17 cellular contexts compared by ENCODE assay signal in genomic region chr1:219991511-219991810, GRCh38.
"Had no signal": no experiment of that assay in that cellular context is flagged by ENCODE, and none has a peak within 500 bp of the region (broad histone marks: within the 10 kb centered on the region; RNA-seq: fewer than 3 reads in every experiment).

No MANE protein-coding gene starts in this region.

- H3K4me3 ChIP-seq: dorsolateral prefrontal cortex, gastroesophageal sphincter, heart right ventricle, smooth muscle cell, suprapubic skin, upper lobe of left lung had no signal

- H3K9me3 ChIP-seq: gastroesophageal sphincter, heart right ventricle, suprapubic skin, upper lobe of left lung had no signal

- H3K27me3 ChIP-seq: dorsolateral prefrontal cortex, gastroesophageal sphincter, heart right ventricle, suprapubic skin, upper lobe of left lung had no signal

- H3K4me1 Mint-ChIP-seq: activated naive CD4-positive, alpha-beta T cell treated with anti-CD3 and anti-CD28 coated beads, Interleukin-2, amount 10 ng/mL, durations not matched to agents 7 days and 5 days had no signal

- H3K9me3 Mint-ChIP-seq: activated naive CD4-positive, alpha-beta T cell treated with anti-CD3 and anti-CD28 coated beads, Interleukin-2, amount 10 ng/mL, durations not matched to agents 7 days and 5 days; activated T-helper 17 cell treated with anti-CD3 and anti-CD28 coated beads, Interleukin-2, amount 50 U/mL, for 72 hours; natural killer cell treated with Interleukin-12 subunit alpha and Interleukin-12 subunit beta and Interleukin-15 and Interleukin-18, amount 100 ng/mL, for 72 hours; stimulated activated naive CD8-positive, alpha-beta T cell treated with anti-CD3 and anti-CD28 coated beads, Interleukin-15, Interleukin-2, amounts not matched to agents 100 ng/mL and 50 ng/mL, for 24 hours; T-helper 2 cell treated with Interferon-gamma antibody and Interleukin-4, amounts not matched to agents 5 μg/mL and 100 μg/mL, for 36 hours had no signal

- H3K27me3 Mint-ChIP-seq: activated naive CD4-positive, alpha-beta T cell treated with anti-CD3 and anti-CD28 coated beads, Interleukin-2, amount 10 ng/mL, durations not matched to agents 7 days and 5 days; activated T-helper 17 cell treated with anti-CD3 and anti-CD28 coated beads, Interleukin-2, amount 50 U/mL, for 72 hours; natural killer cell treated with Interleukin-12 subunit alpha and Interleukin-12 subunit beta and Interleukin-15 and Interleukin-18, amount 100 ng/mL, for 72 hours; stimulated activated naive CD8-positive, alpha-beta T cell treated with anti-CD3 and anti-CD28 coated beads, Interleukin-15, Interleukin-2, amounts not matched to agents 100 ng/mL and 50 ng/mL, for 24 hours had no signal

- H3K4me1 ChIP-seq: gastroesophageal sphincter, suprapubic skin, upper lobe of left lung had no signal

- DNase-seq: activated CD4-positive, CD25-positive, alpha-beta regulatory T cell treated with anti-CD3 and anti-CD28 coated beads, Interleukin-2, amount 50 U/mL, for 72 hours; activated naive CD4-positive, alpha-beta T cell treated with anti-CD3 and anti-CD28 coated beads, Interleukin-2, amount 10 ng/mL, durations not matched to agents 7 days and 5 days; activated T-cell treated with anti-CD3 and anti-CD28 coated beads for 4 hours; dorsolateral prefrontal cortex; heart right ventricle; islet precursor cell; occipital lobe; stimulated activated CD4-positive, alpha-beta T cell treated with anti-CD3 and anti-CD28 coated beads, Interleukin-4, amount 100 ng/mL, for 4 hours; stimulated activated CD8-positive, alpha-beta memory T cell treated with anti-CD3 and anti-CD28 coated beads, Interleukin-4, amount 100 ng/mL, for 48 hours; upper lobe of left lung had no signal

- H3K27ac Mint-ChIP-seq: activated naive CD4-positive, alpha-beta T cell treated with anti-CD3 and anti-CD28 coated beads, Interleukin-2, amount 10 ng/mL, durations not matched to agents 7 days and 5 days; activated T-helper 17 cell treated with anti-CD3 and anti-CD28 coated beads, Interleukin-2, amount 50 U/mL, for 72 hours; natural killer cell treated with Interleukin-12 subunit alpha and Interleukin-12 subunit beta and Interleukin-15 and Interleukin-18, amount 100 ng/mL, for 72 hours; stimulated activated naive CD8-positive, alpha-beta T cell treated with anti-CD3 and anti-CD28 coated beads, Interleukin-15, Interleukin-2, amounts not matched to agents 100 ng/mL and 50 ng/mL, for 24 hours; T-helper 2 cell treated with Interferon-gamma antibody and Interleukin-4, amounts not matched to agents 5 μg/mL and 100 μg/mL, for 36 hours had no signal

- H3K27ac ChIP-seq: dorsolateral prefrontal cortex, gastroesophageal sphincter, heart right ventricle, suprapubic skin, upper lobe of left lung had no signal

- ATAC-seq: activated T-helper 17 cell treated with anti-CD3 and anti-CD28 coated beads, Interleukin-2, amount 50 U/mL, for 72 hours; gastroesophageal sphincter; heart right ventricle; natural killer cell treated with Interleukin-12 subunit alpha and Interleukin-12 subunit beta and Interleukin-15 and Interleukin-18, amount 100 ng/mL, for 72 hours had no signal

- H3K4me3 Mint-ChIP-seq: activated naive CD4-positive, alpha-beta T cell treated with anti-CD3 and anti-CD28 coated beads, Interleukin-2, amount 10 ng/mL, durations not matched to agents 7 days and 5 days; activated T-helper 17 cell treated with anti-CD3 and anti-CD28 coated beads, Interleukin-2, amount 50 U/mL, for 72 hours; natural killer cell treated with Interleukin-12 subunit alpha and Interleukin-12 subunit beta and Interleukin-15 and Interleukin-18, amount 100 ng/mL, for 72 hours; stimulated activated naive CD8-positive, alpha-beta T cell treated with anti-CD3 and anti-CD28 coated beads, Interleukin-15, Interleukin-2, amounts not matched to agents 100 ng/mL and 50 ng/mL, for 24 hours; T-helper 2 cell treated with Interferon-gamma antibody and Interleukin-4, amounts not matched to agents 5 μg/mL and 100 μg/mL, for 36 hours had no signal
